1 cellular context compared by ENCODE assay signal in the genomic region with DNA sequence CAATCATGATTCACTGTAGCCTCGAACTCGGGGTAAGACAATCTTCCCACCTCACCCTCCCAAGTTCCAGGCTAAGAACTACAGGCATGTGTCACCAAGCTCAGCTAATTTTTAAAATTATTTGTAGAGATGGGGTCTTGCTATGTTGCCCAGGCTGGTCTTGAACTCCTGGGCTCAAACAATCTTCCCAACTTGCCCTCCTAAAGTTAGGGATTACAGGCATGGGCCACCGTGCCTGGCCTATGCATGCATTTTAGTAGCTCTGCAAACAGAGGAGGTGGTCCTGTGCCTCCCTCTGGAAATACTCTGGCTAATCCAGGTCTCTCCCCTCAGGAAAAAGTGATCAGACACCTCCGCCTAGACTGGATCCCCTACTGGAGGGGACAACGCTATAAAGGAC.
TF ChIP-seq lines count a peak whose summit lies in the region.

No MANE protein-coding gene starts in this region.

TF ChIP-seq in K562, 482 proteins besides CTCF, POLR2A, EP300 and RAD21:
- TF ChIP-seq, protein P1, sequence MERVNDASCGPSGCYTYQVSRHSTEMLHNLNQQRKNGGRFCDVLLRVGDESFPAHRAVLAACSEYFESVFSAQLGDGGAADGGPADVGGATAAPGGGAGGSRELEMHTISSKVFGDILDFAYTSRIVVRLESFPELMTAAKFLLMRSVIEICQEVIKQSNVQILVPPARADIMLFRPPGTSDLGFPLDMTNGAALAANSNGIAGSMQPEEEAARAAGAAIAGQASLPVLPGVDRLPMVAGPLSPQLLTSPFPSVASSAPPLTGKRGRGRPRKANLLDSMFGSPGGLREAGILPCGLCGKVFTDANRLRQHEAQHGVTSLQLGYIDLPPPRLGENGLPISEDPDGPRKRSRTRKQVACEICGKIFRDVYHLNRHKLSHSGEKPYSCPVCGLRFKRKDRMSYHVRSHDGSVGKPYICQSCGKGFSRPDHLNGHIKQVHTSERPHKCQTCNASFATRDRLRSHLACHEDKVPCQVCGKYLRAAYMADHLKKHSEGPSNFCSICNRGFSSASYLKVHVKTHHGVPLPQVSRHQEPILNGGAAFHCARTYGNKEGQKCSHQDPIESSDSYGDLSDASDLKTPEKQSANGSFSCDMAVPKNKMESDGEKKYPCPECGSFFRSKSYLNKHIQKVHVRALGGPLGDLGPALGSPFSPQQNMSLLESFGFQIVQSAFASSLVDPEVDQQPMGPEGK (CRISPR knock-in tag; IDR thresholded peaks at IDR 0.05; ENCODE audit: borderline replicate concordance), result no peak
- TF ChIP-seq ZNF589 (CRISPR knock-in tag; IDR thresholded peaks at IDR 0.05; ENCODE audit: low read depth) (no peak), KDM4B (IDR thresholded peaks at IDR 0.05; ENCODE audit: borderline replicate concordance in 2 of 2, low read depth in 1 of 2) (no peak), ZNF507 (tag; conservative IDR thresholded peaks at IDR 0.05) (no peak), ZNF121 (CRISPR knock-in tag; conservative IDR thresholded peaks at IDR 0.05) (peak; percentile 87), TRIM28 (IDR thresholded peaks at IDR 0.05) (no peak)
- TF ChIP-seq, protein P2, sequence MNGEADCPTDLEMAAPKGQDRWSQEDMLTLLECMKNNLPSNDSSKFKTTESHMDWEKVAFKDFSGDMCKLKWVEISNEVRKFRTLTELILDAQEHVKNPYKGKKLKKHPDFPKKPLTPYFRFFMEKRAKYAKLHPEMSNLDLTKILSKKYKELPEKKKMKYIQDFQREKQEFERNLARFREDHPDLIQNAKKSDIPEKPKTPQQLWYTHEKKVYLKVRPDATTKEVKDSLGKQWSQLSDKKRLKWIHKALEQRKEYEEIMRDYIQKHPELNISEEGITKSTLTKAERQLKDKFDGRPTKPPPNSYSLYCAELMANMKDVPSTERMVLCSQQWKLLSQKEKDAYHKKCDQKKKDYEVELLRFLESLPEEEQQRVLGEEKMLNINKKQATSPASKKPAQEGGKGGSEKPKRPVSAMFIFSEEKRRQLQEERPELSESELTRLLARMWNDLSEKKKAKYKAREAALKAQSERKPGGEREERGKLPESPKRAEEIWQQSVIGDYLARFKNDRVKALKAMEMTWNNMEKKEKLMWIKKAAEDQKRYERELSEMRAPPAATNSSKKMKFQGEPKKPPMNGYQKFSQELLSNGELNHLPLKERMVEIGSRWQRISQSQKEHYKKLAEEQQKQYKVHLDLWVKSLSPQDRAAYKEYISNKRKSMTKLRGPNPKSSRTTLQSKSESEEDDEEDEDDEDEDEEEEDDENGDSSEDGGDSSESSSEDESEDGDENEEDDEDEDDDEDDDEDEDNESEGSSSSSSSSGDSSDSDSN (IDR thresholded peaks at IDR 0.05; ENCODE audit: borderline replicate concordance in 1 of 2, low read depth in 2 of 2, low read length in 2 of 2), result no peak
- TF ChIP-seq, protein P3, sequence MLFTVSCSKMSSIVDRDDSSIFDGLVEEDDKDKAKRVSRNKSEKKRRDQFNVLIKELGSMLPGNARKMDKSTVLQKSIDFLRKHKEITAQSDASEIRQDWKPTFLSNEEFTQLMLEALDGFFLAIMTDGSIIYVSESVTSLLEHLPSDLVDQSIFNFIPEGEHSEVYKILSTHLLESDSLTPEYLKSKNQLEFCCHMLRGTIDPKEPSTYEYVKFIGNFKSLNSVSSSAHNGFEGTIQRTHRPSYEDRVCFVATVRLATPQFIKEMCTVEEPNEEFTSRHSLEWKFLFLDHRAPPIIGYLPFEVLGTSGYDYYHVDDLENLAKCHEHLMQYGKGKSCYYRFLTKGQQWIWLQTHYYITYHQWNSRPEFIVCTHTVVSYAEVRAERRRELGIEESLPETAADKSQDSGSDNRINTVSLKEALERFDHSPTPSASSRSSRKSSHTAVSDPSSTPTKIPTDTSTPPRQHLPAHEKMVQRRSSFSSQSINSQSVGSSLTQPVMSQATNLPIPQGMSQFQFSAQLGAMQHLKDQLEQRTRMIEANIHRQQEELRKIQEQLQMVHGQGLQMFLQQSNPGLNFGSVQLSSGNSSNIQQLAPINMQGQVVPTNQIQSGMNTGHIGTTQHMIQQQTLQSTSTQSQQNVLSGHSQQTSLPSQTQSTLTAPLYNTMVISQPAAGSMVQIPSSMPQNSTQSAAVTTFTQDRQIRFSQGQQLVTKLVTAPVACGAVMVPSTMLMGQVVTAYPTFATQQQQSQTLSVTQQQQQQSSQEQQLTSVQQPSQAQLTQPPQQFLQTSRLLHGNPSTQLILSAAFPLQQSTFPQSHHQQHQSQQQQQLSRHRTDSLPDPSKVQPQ (CRISPR knock-in tag; IDR thresholded peaks at IDR 0.05; ENCODE audit: borderline replicate concordance), result no peak
TF ChIP-seq in K562: peak in this region for 1.
